In genomic region chr5:150486402-150487198, GRCh38 we compare ENCODE assay signal across 8 cellular contexts. TPM values are rescaled to one million over a fixed set of nuclear protein-coding genes. Genes with fewer than 3 reads are reported as not detected.
DNase-seq lines count a peak whose midpoint lies in the region; TF ChIP-seq lines count a peak whose summit lies in the region.

No MANE protein-coding gene starts in this region.

- H3K4me2 ChIP-seq in OCI-LY3 (ENCODE audit: low read length), result peak overlapping the region; percentile 83

- TF ChIP-seq EP300 in tibial nerve (IDR thresholded peaks at IDR 0.05), result peak in 1 of 2 donors; percentile 61

- WGBS in tibial nerve, 2 donors, result 2 to 3% methylated on average over 7 to 10 of the region's 60 CpGs

- H3K9me3 Mint-ChIP-seq in nephron, result no peaks in the 10 kb centered on the region

- H3K4me3 ChIP-seq in OCI-LY3 (ENCODE audit: low read length) (peak overlapping the region; percentile 99), fibroblast of the aortic adventitia (ENCODE audit: low read depth, low read length) (peak overlapping the region; percentile 87), tibial nerve (peak overlapping the region; percentile 82 to 100 (median 95))

- H3K36me3 ChIP-seq in OCI-LY3 (replicated peaks; ENCODE audit: low read depth, low read length) (no peaks in the 10 kb centered on the region), tibial nerve (no peaks in the 10 kb centered on the region)

- peaks cover 4% of the 10 kb centered on the region for H3K36me3 Mint-ChIP-seq in nephron (ENCODE audit: low read depth)

- H3K4me1 ChIP-seq in OCI-LY3 (ENCODE audit: low read length) (peaks cover 44% of the 10 kb centered on the region), tibial nerve (peaks cover 5 to 61% (median 54%) of the 10 kb centered on the region in 4 donors)

- peak; percentile 59 for DNase-seq in Ammon's horn (ENCODE audit: low spot score)
- peak; percentile 57 for DNase-seq in GM19238 (ENCODE audit: insufficient read length, low spot score)
- peak; percentile 34 for DNase-seq in activated effector memory CD4-positive, alpha-beta T cell treated with Interleukin-2 at 50 U/mL for 16 hours
- DNase-seq in fibroblast of the aortic adventitia (ENCODE audit: low read depth), result peak; percentile 52
- peak; percentile 48 to 49 for DNase-seq in tibial nerve (ENCODE audit: low spot score in 2 of 2)
- DNase-seq in putamen (ENCODE audit: low spot score), result no peak

- H3K9ac ChIP-seq in OCI-LY3 (ENCODE audit: low read length), result peak overlapping the region; percentile 99

- H3K79me2 ChIP-seq in OCI-LY3 (ENCODE audit: low read length), result peaks cover 52% of the 10 kb centered on the region

- peaks cover 47% of the 10 kb centered on the region for H3K4me1 Mint-ChIP-seq in nephron

- TF ChIP-seq POLR2A in tibial nerve (IDR thresholded peaks at IDR 0.05), result no peak

- peak overlapping the region; percentile 89 to 91 (median 89) for H3K27ac Mint-ChIP-seq in nephron

- no peak for TF ChIP-seq CTCF in OCI-LY3 (IDR thresholded peaks at IDR 0.05; ENCODE audit: low read depth, low read length)
- TF ChIP-seq CTCF in fibroblast of the aortic adventitia (IDR thresholded peaks at IDR 0.05; ENCODE audit: insufficient read depth, low read length), result no peak
- TF ChIP-seq CTCF in nephron (IDR thresholded peaks at IDR 0.05; ENCODE audit: unreplicated experiment in 3 of 3), result no peak
- peak in 3 of 5 experiments; percentile 33 to 44 (median 41) for TF ChIP-seq CTCF in tibial nerve (IDR thresholded peaks at IDR 0.05)

- H3K27ac ChIP-seq in OCI-LY3 (ENCODE audit: low read length), result peak overlapping the region; percentile 45
- peak overlapping the region; percentile 94 to 100 (median 98) for H3K27ac ChIP-seq in tibial nerve

- H3K27me3 ChIP-seq in OCI-LY3 (ENCODE audit: low read depth, low read length), result no peaks in the 10 kb centered on the region
- no peaks in the 10 kb centered on the region for H3K27me3 ChIP-seq in tibial nerve

- H3K4me3 Mint-ChIP-seq in nephron, result peak overlapping the region; percentile 86 to 92 (median 91)

- H2AFZ ChIP-seq in OCI-LY3 (ENCODE audit: low read depth, low read length), result no peak overlapping the region

- peaks cover 5% of the 10 kb centered on the region for H4K20me1 ChIP-seq in OCI-LY3 (ENCODE audit: insufficient read depth, low read length)

- H3K27me3 Mint-ChIP-seq in nephron (ENCODE audit: low read depth), result no peaks in the 10 kb centered on the region

- H3K9me3 ChIP-seq in OCI-LY3 (ENCODE audit: insufficient read depth, low read length), result no peaks in the 10 kb centered on the region
- H3K9me3 ChIP-seq in tibial nerve, result no peaks in the 10 kb centered on the region

RNA-seq across cellular contexts. Expression of gene NDST1, which starts 21.3 kb away (rescaled TPM):
- total RNA-seq in fibroblast of the aortic adventitia (ENCODE audit: low replicate concordance) (36.2 and 39.3 TPM in 2 replicates), tibial nerve (100 to 1,000 TPM in 2 of 4 donors, 10 to 100 TPM in 2; 53.2 to 137 (median 104) TPM)

RNA-seq across cellular contexts. Expression of gene RPS14, which starts 37.1 kb away (rescaled TPM):
- total RNA-seq in fibroblast of the aortic adventitia (ENCODE audit: low replicate concordance) (3,673 and 3,861 TPM in 2 replicates), tibial nerve (1,000 to 10,000 TPM; 2,328 to 3,623 (median 2,710) TPM)

Comparison
In these comparisons a context has a peak if more than half of its experiments do, and no peak if none do; other contexts are left out.
1. CTCF ChIP-seq: peak in tibial nerve (3 of 5); none in OCI-LY3 (single experiment), fibroblast of the aortic adventitia (single experiment) and nephron (0 of 3).
2. Peak in every context shown above with its lines, with median percentiles within 50 percentile points of each other: H3K4me3 ChIP-seq.